16 cellular contexts compared by ENCODE assay signal in genomic region chr6:170234419-170234818, GRCh38.
"Had no signal": no experiment of that assay in that cellular context is flagged by ENCODE, and none has a peak within 500 bp of the region (broad histone marks: within the 10 kb centered on the region; RNA-seq: fewer than 3 reads in every experiment).

No MANE protein-coding gene starts in this region.

- ATAC-seq: mucosa of descending colon; natural killer cell treated with Interleukin-12 subunit alpha and Interleukin-12 subunit beta and Interleukin-15 and Interleukin-18, amount 100 ng/mL, for 72 hours; stimulated activated naive CD8-positive, alpha-beta T cell treated with anti-CD3 and anti-CD28 coated beads, Interleukin-15, Interleukin-2, amounts not matched to agents 100 U/mL and 50 U/mL, for 24 hours had no signal

- DNase-seq: activated CD4-positive, alpha-beta T cell treated with anti-CD3 and anti-CD28 coated beads, Interleukin-2, amount 50 U/mL, for 48 hours; activated CD4-positive, CD25-positive, alpha-beta regulatory T cell treated with anti-CD3 and anti-CD28 coated beads, Interleukin-2, amount 50 U/mL, for 72 hours; activated gamma-delta T cell treated with Interleukin-2 at 50 U/mL for 16 hours; activated naive CD8-positive, alpha-beta T cell treated with anti-CD3 and anti-CD28 coated beads for 36 hours; activated T-cell treated with anti-CD3 and anti-CD28 coated beads, Interleukin-2, amount 50 U/mL, for 48 hours; effector CD4-positive, alpha-beta T cell; stimulated activated CD4-positive, alpha-beta T cell treated with anti-CD3 and anti-CD28 coated beads, Interleukin-4, amount 100 ng/mL, for 1 hour; stimulated activated CD8-positive, alpha-beta memory T cell treated with anti-CD3 and anti-CD28 coated beads, Interleukin-4, amount 100 ng/mL, for 48 hours; stimulated activated naive CD8-positive, alpha-beta T cell treated with anti-CD3 and anti-CD28 coated beads, Interleukin-15, Interleukin-2, amounts not matched to agents 100 U/mL and 50 U/mL, for 24 hours; T-helper 2 cell; testis had no signal

- H2AFZ ChIP-seq: hepatocyte had no signal

- H3K4me2 ChIP-seq: hepatocyte had no signal

- H3K36me3 Mint-ChIP-seq: activated naive CD8-positive, alpha-beta T cell treated with anti-CD3 and anti-CD28 coated beads for 36 hours; natural killer cell treated with Interleukin-12 subunit alpha and Interleukin-12 subunit beta and Interleukin-15 and Interleukin-18, amount 100 ng/mL, for 72 hours had no signal

- H3K27me3 Mint-ChIP-seq: activated naive CD8-positive, alpha-beta T cell treated with anti-CD3 and anti-CD28 coated beads for 36 hours had no signal

- H3K4me3 Mint-ChIP-seq: activated naive CD8-positive, alpha-beta T cell treated with anti-CD3 and anti-CD28 coated beads for 36 hours; natural killer cell treated with Interleukin-12 subunit alpha and Interleukin-12 subunit beta and Interleukin-15 and Interleukin-18, amount 100 ng/mL, for 72 hours had no signal

- FAIRE-seq: colon, frontal cortex had no signal

- H3K27me3 ChIP-seq: hepatocyte, testis had no signal

- H3K4me1 Mint-ChIP-seq: activated naive CD8-positive, alpha-beta T cell treated with anti-CD3 and anti-CD28 coated beads for 36 hours had no signal

- H3K9me3 Mint-ChIP-seq: activated naive CD8-positive, alpha-beta T cell treated with anti-CD3 and anti-CD28 coated beads for 36 hours; natural killer cell treated with Interleukin-12 subunit alpha and Interleukin-12 subunit beta and Interleukin-15 and Interleukin-18, amount 100 ng/mL, for 72 hours had no signal

- H3K9me3 ChIP-seq: mucosa of descending colon, testis had no signal

- H3K27ac ChIP-seq: hepatocyte, testis had no signal

- H3K4me3 ChIP-seq: hepatocyte, mucosa of descending colon, testis had no signal

- H3K27ac Mint-ChIP-seq: activated naive CD8-positive, alpha-beta T cell treated with anti-CD3 and anti-CD28 coated beads for 36 hours; natural killer cell treated with Interleukin-12 subunit alpha and Interleukin-12 subunit beta and Interleukin-15 and Interleukin-18, amount 100 ng/mL, for 72 hours had no signal

- H3K79me2 ChIP-seq: hepatocyte had no signal
